8 cellular contexts compared by ENCODE assay signal in genomic region chr1:66350001-66350547, GRCh38.
A peak's percentile ranks its signal among the peaks of the same experiment; 100 is the strongest.
DNase-seq lines count a peak whose midpoint lies in the region; ATAC-seq and TF ChIP-seq lines count a peak whose summit lies in the region.

No MANE protein-coding gene starts in this region.

- TF ChIP-seq CTCF in GM06990 (IDR thresholded peaks at IDR 0.05; ENCODE audit: insufficient read depth, low read length, poor library complexity, severe bottlenecking) (no peak), RWPE1 (conservative IDR thresholded peaks at IDR 0.05; ENCODE audit: low read depth) (no peak)

- peak; percentile 58 for ATAC-seq in GM21825 (IDR thresholded peaks at IDR 0.05; ENCODE audit: unreplicated experiment)

- POLR2A ChIA-PET in RWPE1 (lab: Yijun Ruan, JAX; ENCODE audit: low non-redundant PET): no interaction called here

- DNase-seq in GM06990 (ENCODE audit: extremely low read depth, insufficient read length): peak; percentile 54
- peak; percentile 80 to 83 for DNase-seq in Kasumi-1 (lab: John Stamatoyannopoulos, UW)
- peak; percentile 41 for DNase-seq in activated T-helper 9 cell treated with anti-CD3 and anti-CD28 coated beads, Interleukin-2, amount 50 U/mL, for 16 hours (ENCODE audit: low read depth)
- peak; percentile 39 for DNase-seq in kidney glomerular epithelial cell (lab: John Stamatoyannopoulos, UW)
- DNase-seq in substantia nigra (lab: John Stamatoyannopoulos, UW): peak in 10 of 49 donors; percentile 17 to 56 (median 26)
- DNase-seq in HPDE6-E6E7 (ENCODE audit: extremely low spot score): no peak
- no peak for DNase-seq in RWPE1 (ENCODE audit: low spot score)

- H3K27me3 ChIP-seq in GM06990 (replicated peaks; ENCODE audit: control insufficient read depth, insufficient read depth, low read length): no peaks in the 10 kb centered on the region

- H3K27ac ChIP-seq in substantia nigra (ENCODE audit: low read depth, low read length, poor library complexity, severe bottlenecking): peak overlapping the region; percentile 72
- no peak overlapping the region for H3K27ac ChIP-seq in RWPE1

- H3K36me3 ChIP-seq in GM06990 (ENCODE audit: control insufficient read depth, insufficient read depth, low read length): no peaks in the 10 kb centered on the region

- CTCF ChIA-PET in RWPE1 (lab: Yijun Ruan, JAX): interaction anchor here (0.6 kb wide), 1 partner anchor 51 kb away, joined by 3 read pairs; no protein-coding TSS in a partner anchor

- peak overlapping the region; percentile 43 for H3K4me3 ChIP-seq in GM06990 (replicated peaks; ENCODE audit: low read depth, low read length)

Comparison
In these comparisons a context has a peak if more than half of its experiments do, and no peak if none do; other contexts are left out.
1. DNase-seq: peak in GM06990 (single experiment), Kasumi-1 (2 of 2), activated T-helper 9 cell treated with anti-CD3 and anti-CD28 coated beads, Interleukin-2, amount 50 U/mL, for 16 hours (single experiment) and kidney glomerular epithelial cell (single experiment); none in HPDE6-E6E7 (single experiment) and RWPE1 (single experiment).